1 cellular context compared by ENCODE assay signal in genomic region chr20:15287331-15287730, GRCh38.
TF ChIP-seq lines count a peak whose summit lies in the region.

No MANE protein-coding gene starts in this region.

TF ChIP-seq in HEK293, 187 proteins besides CTCF, POLR2A, EP300 and RAD21 (continued from another document):
- TF ChIP-seq ZNF560 (tag by site-specific recombination; IDR thresholded peaks at IDR 0.05; ENCODE audit: borderline replicate concordance) (no peak), ZNF133 (tag by site-specific recombination; IDR thresholded peaks at IDR 0.05) (no peak), ZNF202 (tag by site-specific recombination; IDR thresholded peaks at IDR 0.05; ENCODE audit: borderline replicate concordance) (no peak), ZNF677 (tag by site-specific recombination; IDR thresholded peaks at IDR 0.05) (no peak), ZNF18 (tag by site-specific recombination; IDR thresholded peaks at IDR 0.05) (no peak), ZBTB20 (tag by site-specific recombination; IDR thresholded peaks at IDR 0.05) (no peak), ZNF121 (tag by site-specific recombination; IDR thresholded peaks at IDR 0.05) (no peak)
